ENCODE assay signal across 8 cellular contexts in genomic region chr10:14543048-14543903, GRCh38.
DNase-seq lines count a peak whose midpoint lies in the region; ATAC-seq and TF ChIP-seq lines count a peak whose summit lies in the region.

No MANE protein-coding gene starts in this region.

- peaks cover 34% of the 10 kb centered on the region for H3K36me3 ChIP-seq in IMR-90 (ENCODE audit: control insufficient read depth, insufficient read depth, low read length)

- H3K4me2 ChIP-seq in IMR-90 (ENCODE audit: low read depth, low read length), result no peak overlapping the region

- peaks cover 55% of the 10 kb centered on the region for H4K20me1 ChIP-seq in IMR-90 (ENCODE audit: insufficient read depth, low read length)

- peak; percentile 47 for DNase-seq in G401 (ENCODE audit: low spot score)
- DNase-seq in IMR-90, result no peak
- DNase-seq in astrocyte of the hippocampus (ENCODE audit: low read depth, low spot score), result peak; percentile 32
- peak; percentile 64 for DNase-seq in medulla oblongata (ENCODE audit: extremely low spot score)
- no peak for DNase-seq in NCI-H748 (lab: John Stamatoyannopoulos, UW; ENCODE audit: unreplicated experiment)
- no peak for DNase-seq in DMS79 treated with DMSO at 0.1 percent for 48 hours (lab: John Stamatoyannopoulos, UW)
- no peak for DNase-seq in HPDE6-E6E7 (ENCODE audit: extremely low spot score)
- no peak for DNase-seq in NCI-H2171 treated with DMSO at 0.1 percent for 48 hours (lab: John Stamatoyannopoulos, UW)

- H3K56ac ChIP-seq in IMR-90 (ENCODE audit: extremely low read depth, insufficient read depth, low read length), result no peak overlapping the region

- no peak overlapping the region for H3K9ac ChIP-seq in IMR-90 (ENCODE audit: low read depth, low read length)

- H4K8ac ChIP-seq in IMR-90 (ENCODE audit: low read depth in 2 of 2, low read length in 2 of 2), result peak overlapping the region; percentile 40 to 42; a peak in 2 of 4 replicates

- H3K23ac ChIP-seq in IMR-90 (ENCODE audit: low read depth, low read length), result peak overlapping the region; percentile 53; the same call in 1 of the 2 replicates

- 0 out of 2 replicates have a peak, but pooled peaks have one; percentile 8 for TF ChIP-seq CTCF in IMR-90 (conservative IDR thresholded peaks at IDR 0.05; ENCODE audit: low read depth, low read length)

- TF ChIP-seq RAD21 in IMR-90 (IDR thresholded peaks at IDR 0.05; ENCODE audit: low read length), result peak; percentile 20; the same call in 1 of the 2 replicates

- 0 out of 2 replicates have a peak overlapping the region, but pooled peaks have one; percentile 15 for H2BK20ac ChIP-seq in IMR-90 (ENCODE audit: low read depth, low read length)

- peak overlapping the region; percentile 27; the same call in 1 of the 2 replicates for H3K18ac ChIP-seq in IMR-90 (ENCODE audit: low read depth, low read length)

- no TSS peak for BruUV-seq in IMR-90 (replicated peaks; lab: Mats Ljungman, UMichigan)

- dilution Hi-C loops in IMR-90 (cut with HindIII; ENCODE audit: low sequenced_read_pairs, unreplicated experiment), result no loop called here

- H2AK9ac ChIP-seq in IMR-90 (replicated peaks; ENCODE audit: low read depth, low read length, poor library complexity), result no peak overlapping the region

- POLR2A ChIA-PET in IMR-90 (lab: Charles Lee; ENCODE audit: unreplicated experiment), result no interaction called here

- H3K4me1 ChIP-seq in IMR-90 (ENCODE audit: control insufficient read depth, insufficient read depth, low read length), result peaks cover 25% of the 10 kb centered on the region

- no peaks in the 10 kb centered on the region for H3K9me3 ChIP-seq in IMR-90 (ENCODE audit: control insufficient read depth, insufficient read depth, low read length)

- H3K79me1 ChIP-seq in IMR-90 (ENCODE audit: low read depth in 1 of 2, low read length in 2 of 2), result peaks cover 76 to 92% of the 10 kb centered on the region in 2 experiments

- TF ChIP-seq POLR2A in IMR-90 (IDR thresholded peaks at IDR 0.05; ENCODE audit: low read depth, low read length), result no peak

- no peak overlapping the region; the same call in 2 of the 3 replicates for H2BK15ac ChIP-seq in IMR-90 (ENCODE audit: low read depth, low read length)

- H3K4ac ChIP-seq in IMR-90 (ENCODE audit: low read depth, low read length), result peak overlapping the region; percentile 49

- no peak overlapping the region for H2AFZ ChIP-seq in IMR-90 (replicated peaks; ENCODE audit: low read length, poor library complexity)

- no peak overlapping the region for H2BK5ac ChIP-seq in IMR-90 (ENCODE audit: low read depth, low read length, poor library complexity, severe bottlenecking)

- H4K5ac ChIP-seq in IMR-90 (ENCODE audit: low read depth, low read length), result no peak overlapping the region; the same call in 1 of the 2 replicates

- in situ Hi-C loops in G401 (cut with HindIII; ENCODE audit: low sequenced_read_pairs), result no loop called here
- in situ Hi-C loops in IMR-90 (cut with MboI; ENCODE audit: low sequenced_read_pairs), result no loop called here

- intact Hi-C loops in IMR-90 (cut with micrococcal nuclease), result no loop called here

- peaks cover 53% of the 10 kb centered on the region for H3K9me1 ChIP-seq in IMR-90 (ENCODE audit: insufficient read depth, low read length)

- H2AK5ac ChIP-seq in IMR-90 (ENCODE audit: low read depth, low read length), result peak overlapping the region; percentile 61; the same call in 1 of the 2 replicates

- peak overlapping the region; percentile 15; the same call in 1 of the 2 replicates for H4K91ac ChIP-seq in IMR-90 (ENCODE audit: insufficient read depth, low read depth, low read length)

- H3K14ac ChIP-seq in IMR-90 (replicated peaks; ENCODE audit: low read depth, low read length), result peak overlapping the region; percentile 38; the same call in 1 of the 2 replicates

- no peak for ATAC-seq in IMR-90 (ENCODE audit: low read depth)

- peak overlapping the region; percentile 22; the same call in 1 of the 2 replicates for H3K27ac ChIP-seq in IMR-90 (ENCODE audit: insufficient read depth, low read length)

- H2BK120ac ChIP-seq in IMR-90 (ENCODE audit: low read depth, low read length), result 0 out of 2 replicates have a peak overlapping the region, but pooled peaks have one; percentile 17

- H3K27me3 ChIP-seq in IMR-90 (ENCODE audit: control insufficient read depth, insufficient read depth, low read length), result no peaks in the 10 kb centered on the region

- no peak overlapping the region for H3K4me3 ChIP-seq in IMR-90 (ENCODE audit: insufficient read depth, low read depth, low read length)

- CTCF ChIA-PET in IMR-90 (lab: Yijun Ruan, JAX), result no interaction called here

- WGBS in IMR-90 (ENCODE audit: extremely low coverage in 2 of 2, insufficient read length in 1 of 2), 2 experiments, result 96% methylated on average over 4 of the region's 11 CpGs; no CpG with 5 or more reads in 1 of the 2 experiments

TF ChIP-seq in IMR-90, 13 proteins besides CTCF, POLR2A, EP300 and RAD21:
- TF ChIP-seq RCOR1 (IDR thresholded peaks at IDR 0.05; ENCODE audit: insufficient replicate concordance, low read length), result no peak
- no peak for TF ChIP-seq MAZ (IDR thresholded peaks at IDR 0.05; ENCODE audit: borderline replicate concordance, low read depth, low read length)
- no peak for TF ChIP-seq BHLHE40 (IDR thresholded peaks at IDR 0.05; ENCODE audit: low read depth, low read length)
- TF ChIP-seq ELK1 (IDR thresholded peaks at IDR 0.05; ENCODE audit: borderline replicate concordance, low read depth, low read length), result no peak
- TF ChIP-seq CHD1 (IDR thresholded peaks at IDR 0.05; ENCODE audit: low read depth, low read length), result no peak
- no peak for TF ChIP-seq MAFK (IDR thresholded peaks at IDR 0.05; ENCODE audit: low read depth, low read length)
- no peak for TF ChIP-seq NFE2L2 (IDR thresholded peaks at IDR 0.05; ENCODE audit: low read depth, low read length)
- no peak for TF ChIP-seq FOS (IDR thresholded peaks at IDR 0.05; ENCODE audit: low read depth, low read length)
- TF ChIP-seq CEBPB (IDR thresholded peaks at IDR 0.05; ENCODE audit: low read depth, low read length), result no peak
- TF ChIP-seq SMC3 (IDR thresholded peaks at IDR 0.05; ENCODE audit: low read depth, low read length), result no peak
- TF ChIP-seq USF2 (IDR thresholded peaks at IDR 0.05; ENCODE audit: low read depth, low read length), result no peak
- TF ChIP-seq RFX5 (IDR thresholded peaks at IDR 0.05; ENCODE audit: low read depth, low read length), result no peak

Comparison
In these comparisons a context has a peak if more than half of its experiments do, and no peak if none do; other contexts are left out.
1. DNase-seq: peak in G401 (single experiment), astrocyte of the hippocampus (single experiment) and medulla oblongata (single experiment); none in IMR-90 (single experiment), NCI-H748 (single experiment), DMS79 treated with DMSO at 0.1 percent for 48 hours (single experiment), HPDE6-E6E7 (single experiment) and NCI-H2171 treated with DMSO at 0.1 percent for 48 hours (single experiment).